24 cellular contexts compared by ENCODE assay signal in the genomic region with DNA sequence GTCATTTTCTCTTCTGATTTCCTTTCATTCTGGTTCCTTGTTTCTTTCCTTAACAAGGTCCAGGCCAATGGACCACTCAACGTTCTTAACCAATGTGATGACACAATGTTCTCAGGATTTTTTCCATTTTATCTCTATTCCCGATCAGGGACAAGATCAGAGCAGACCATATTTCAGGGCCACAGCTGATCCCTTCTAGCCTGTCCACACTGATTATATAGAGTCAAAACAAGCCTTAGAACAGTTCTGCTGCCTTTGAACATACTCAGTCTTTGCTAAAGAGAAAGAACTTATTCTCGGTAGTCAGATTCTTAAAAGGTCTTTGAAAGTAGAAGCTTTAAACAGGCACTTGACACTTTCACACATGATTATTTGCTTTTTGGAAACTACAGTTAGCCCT.
"Had no signal": no experiment of that assay in that cellular context is flagged by ENCODE, and none has a peak within 500 bp of the region (broad histone marks: within the 10 kb centered on the region; RNA-seq: fewer than 3 reads in every experiment).

No MANE protein-coding gene starts in this region.

- H3K4me1 ChIP-seq: neural progenitor cell, psoas muscle, right lobe of liver, stomach, thyroid gland, upper lobe of left lung had no signal

- H3K27me3 ChIP-seq: neural progenitor cell, ovary, right lobe of liver, sigmoid colon, stomach, thyroid gland, tibial nerve, upper lobe of left lung, vagina had no signal

- DNase-seq: occipital lobe; ovary; posterior cingulate gyrus; psoas muscle; right cardiac atrium; right lobe of liver; sigmoid colon; small intestine; stimulated activated CD4-positive, alpha-beta T cell treated with anti-CD3 and anti-CD28 coated beads, Interleukin-15, amount 100 ng/mL, for 24 hours; stimulated activated CD4-positive, alpha-beta T cell treated with anti-CD3 and anti-CD28 coated beads, Interleukin-2, amount 100 ng/mL, for 24 hours; stimulated activated CD4-positive, alpha-beta T cell treated with anti-CD3 and anti-CD28 coated beads, Interleukin-2, amount 100 ng/mL, for 48 hours; stimulated activated CD4-positive, alpha-beta T cell treated with anti-CD3 and anti-CD28 coated beads, Interleukin-4, amount 100 ng/mL, for 24 hours; stimulated activated naive B cell treated with anti-CD40 and anti-IgM and Interleukin-4, amounts not matched to agents 10 μg/mL and 1 μg/mL and 100 μg/mL, for 72 hours; stimulated activated naive CD4-positive, alpha-beta T cell treated with Interleukin-2 at 50 U/mL for 16 hours; stomach; thyroid gland; trophoblast cell; upper lobe of left lung had no signal

- H3K27ac ChIP-seq: neural progenitor cell, ovary, parathyroid adenoma, psoas muscle, right lobe of liver, sigmoid colon, stomach, thoracic aorta, thyroid gland, tibial nerve, upper lobe of left lung, vagina had no signal

- ATAC-seq: psoas muscle; right cardiac atrium; right lobe of liver; stimulated activated effector memory CD8-positive, alpha-beta T cell treated with anti-CD3 and anti-CD28 coated beads, Interleukin-12 subunit alpha, Interleukin-12 subunit beta, amount 100 ng/mL, for 72 hours; stimulated activated naive B cell treated with anti-CD40 and anti-IgM and Interleukin-4, amounts not matched to agents 10 μg/mL and 1 μg/mL and 100 μg/mL, for 72 hours had no signal

- H3K4me2 ChIP-seq: neural progenitor cell had no signal

- H3K79me2 ChIP-seq: parathyroid adenoma had no signal

- H3K36me3 ChIP-seq: neural progenitor cell, ovary, right lobe of liver, sigmoid colon, stomach, thoracic aorta, thyroid gland, tibial nerve, upper lobe of left lung, vagina had no signal

- H3K9ac ChIP-seq: neural progenitor cell, parathyroid adenoma had no signal

- H3K4me3 ChIP-seq: neural progenitor cell, ovary, psoas muscle, right lobe of liver, sigmoid colon, stomach, thoracic aorta, thyroid gland, tibial nerve, upper lobe of left lung, vagina had no signal

- H3K9me3 ChIP-seq: ovary, psoas muscle, right lobe of liver, sigmoid colon, stomach, thoracic aorta, thyroid gland, tibial nerve, upper lobe of left lung, vagina had no signal
